13 cellular contexts compared by ENCODE assay signal in the genomic region with DNA sequence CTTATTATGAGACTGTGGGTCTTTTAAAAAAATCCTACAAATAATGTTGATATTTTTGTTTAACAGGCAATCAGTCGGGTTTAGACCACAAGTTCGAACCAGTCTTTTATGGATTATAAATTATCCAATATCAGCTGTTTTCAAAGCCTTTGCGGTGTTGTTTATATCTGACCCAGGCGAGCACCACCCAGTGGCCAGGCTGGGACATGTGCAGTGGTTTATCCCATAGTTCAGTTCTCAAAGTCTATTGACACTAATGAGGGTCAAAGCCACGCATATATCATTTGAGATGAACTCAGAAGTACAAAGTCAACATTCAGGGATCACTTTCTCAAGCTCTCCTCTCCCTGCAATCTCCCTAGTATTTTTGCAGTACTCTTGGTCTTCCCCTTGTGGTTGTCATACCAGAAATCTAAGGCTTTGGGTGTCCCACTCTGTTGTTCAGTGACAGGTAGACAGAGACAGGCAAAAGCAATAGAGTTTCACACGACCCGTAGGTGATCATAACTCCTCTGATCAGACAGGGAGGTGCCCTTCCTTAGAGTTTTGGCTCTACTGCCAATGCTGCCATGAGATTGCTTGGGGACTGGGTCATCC.
DNase-seq lines count a peak whose midpoint lies in the region; ATAC-seq, FAIRE-seq and TF ChIP-seq lines count a peak whose summit lies in the region.
"Had no signal": no experiment of that assay in that cellular context is flagged by ENCODE, and none has a peak within 500 bp of the region (broad histone marks: within the 10 kb centered on the region; RNA-seq: fewer than 3 reads in every experiment).

No MANE protein-coding gene starts in this region.

- H3K4me1 ChIP-seq in PC-3 (ENCODE audit: insufficient read depth, low read length) = no peaks in the 10 kb centered on the region

- intact Hi-C loops in PC-3 (cut with micrococcal nuclease) = no loop called here

- H3K79me2 ChIP-seq in PC-3 (ENCODE audit: low read length) = no peaks in the 10 kb centered on the region

- H3K27ac Mint-ChIP-seq in glutamatergic neuron (ENCODE audit: unreplicated experiment) = no peak overlapping the region

- H3F3A ChIP-seq in PC-3 (ENCODE audit: low read length, unreplicated experiment) = no peaks in the 10 kb centered on the region

- H3K27me3 ChIP-seq in PC-3 (ENCODE audit: low read length) = no peaks in the 10 kb centered on the region

- no peak overlapping the region for H3K4me2 ChIP-seq in PC-3 (ENCODE audit: low read length)

- peak; percentile 98 for FAIRE-seq in H54 (lab: Jason Lieb, UNC)
- FAIRE-seq: frontal cortex had no signal

- POLR2A ChIA-PET in PC-3 (lab: Charles Lee; ENCODE audit: unreplicated experiment) = no interaction called here

- in situ Hi-C loops in ACHN (cut with HindIII; ENCODE audit: low pct_ligation_motif_present, low pct_unique_long_range_greater_than_20kb, low sequenced_read_pairs) = no loop called here

- DNase-seq in ACHN (peak; percentile 27), H54 (ENCODE audit: insufficient read length, low spot score) (peak; percentile 27), PC-3 (peak; percentile 20), glutamatergic neuron (peak; percentile 57), coronary artery (ENCODE audit: low spot score) (no peak), amygdala (lab: John Stamatoyannopoulos, UW) (no peak)
- no peak for DNase-seq in NK-92 treated with Interleukin-12 subunit alpha and Interleukin-12 subunit beta, amount 100 ng/mL, for 24 hours (lab: John Stamatoyannopoulos, UW)
- DNase-seq: activated CD4-positive, alpha-beta T cell treated with anti-CD3 and anti-CD28 coated beads for 4 hours; activated effector memory CD4-positive, alpha-beta T cell treated with anti-CD3 and anti-CD28 coated beads, Interleukin-2, amount 50 U/mL, for 16 hours; NCI-H1048; right cardiac atrium had no signal

- H3K9me2 ChIP-seq in PC-3 (replicated peaks; ENCODE audit: low read length) = no peaks in the 10 kb centered on the region

- no peaks in the 10 kb centered on the region for H3K9me3 ChIP-seq in PC-3 (ENCODE audit: low read length)

- peak; percentile 68 for TF ChIP-seq CTCF in PC-3 (conservative IDR thresholded peaks at IDR 0.05; ENCODE audit: low read depth, low read length)
- TF ChIP-seq CTCF in glutamatergic neuron (IDR thresholded peaks at IDR 0.05; ENCODE audit: partially characterized antibody, unreplicated experiment) = peak; percentile 72
- TF ChIP-seq CTCF in coronary artery (IDR thresholded peaks at IDR 0.05) = no peak

- H2AFZ ChIP-seq in PC-3 (ENCODE audit: low read length) = no peak overlapping the region

- H3K9me3 Mint-ChIP-seq in glutamatergic neuron (ENCODE audit: unreplicated experiment) = no peaks in the 10 kb centered on the region

- H3K4me3 ChIP-seq in PC-3 (ENCODE audit: low read length) (no peak overlapping the region), coronary artery (no peak overlapping the region)

- CTCF ChIA-PET in PC-3 (lab: Charles Lee) = no interaction called here

- H3K36me3 Mint-ChIP-seq in glutamatergic neuron (ENCODE audit: unreplicated experiment) = no peaks in the 10 kb centered on the region

- ATAC-seq in PC-3 = peak; percentile 46; the same call in 1 of the 2 replicates
- ATAC-seq in GM21423 (IDR thresholded peaks at IDR 0.05; ENCODE audit: unreplicated experiment) = no peak
- ATAC-seq: right cardiac atrium had no signal

- H3K27me3 Mint-ChIP-seq in glutamatergic neuron (ENCODE audit: unreplicated experiment) = no peaks in the 10 kb centered on the region

- no peak overlapping the region for H3K4me3 Mint-ChIP-seq in glutamatergic neuron (ENCODE audit: unreplicated experiment)

- H3K36me3 ChIP-seq in PC-3 (ENCODE audit: low read depth, low read length) = no peaks in the 10 kb centered on the region

- no peaks in the 10 kb centered on the region for H3K4me1 Mint-ChIP-seq in glutamatergic neuron (ENCODE audit: low read depth, unreplicated experiment)

- no peak overlapping the region for H3K9ac ChIP-seq in PC-3 (ENCODE audit: low read length)

- BruUV-seq in PC-3 (replicated peaks; lab: Mats Ljungman, UMichigan) = no TSS peak

- no peak overlapping the region for H3K27ac ChIP-seq in PC-3 (ENCODE audit: low read length)
- no peak overlapping the region for H3K27ac ChIP-seq in coronary artery

- TF ChIP-seq POLR2A in H54 (IDR thresholded peaks at IDR 0.05; ENCODE audit: low read depth, low read length) = no peak

- H4K20me1 ChIP-seq in PC-3 (ENCODE audit: low read length) = no peaks in the 10 kb centered on the region

Comparison
In these comparisons a context has a peak if more than half of its experiments do, and no peak if none do; other contexts are left out.
1. DNase-seq: peak in ACHN (single experiment), H54 (single experiment), PC-3 (single experiment) and glutamatergic neuron (single experiment); none in coronary artery (single experiment), NK-92 treated with Interleukin-12 subunit alpha and Interleukin-12 subunit beta, amount 100 ng/mL, for 24 hours (single experiment) and amygdala (0 of 56).